32 cellular contexts compared by ENCODE assay signal in genomic region chr3:30581982-30582381, GRCh38. TPM values are rescaled to one million over a fixed set of nuclear protein-coding genes. Genes with fewer than 3 reads are reported as not detected.
"Had no signal": no experiment of that assay in that cellular context is flagged by ENCODE, and none has a peak within 500 bp of the region (broad histone marks: within the 10 kb centered on the region; RNA-seq: fewer than 3 reads in every experiment).

No MANE protein-coding gene starts in this region.

- FAIRE-seq: endometrium, small intestine had no signal

- H3K27ac ChIP-seq: colonic mucosa, epithelial cell of prostate, esophagus squamous epithelium, heart right ventricle, ovary, sigmoid colon, stomach, thyroid gland had no signal

- H3K9me3 Mint-ChIP-seq: activated T-helper 2 cell treated with anti-CD3 and anti-CD28 coated beads, Interferon-gamma antibody, Interleukin-2, Interleukin-4, amounts not matched to agents 10 μg/mL and 5 μg/mL and 100 μg/mL, durations not matched to agents 14 hours and 24 hours and 36 hours; mesothelial cell of epicardium; T-helper 2 cell treated with Interferon-gamma antibody and Interleukin-4, amounts not matched to agents 5 μg/mL and 100 μg/mL, for 36 hours had no signal

- DNase-seq: activated CD4-positive, alpha-beta T cell treated with anti-CD3 and anti-CD28 coated beads for 36 hours; activated CD4-positive, CD25-positive, alpha-beta regulatory T cell; activated CD8-positive, alpha-beta memory T cell treated with anti-CD3 and anti-CD28 coated beads, Interleukin-2, amount 10 ng/mL, durations not matched to agents 7 days and 5 days; activated CD8-positive, alpha-beta T cell treated with anti-CD3 and anti-CD28 coated beads, Interleukin-2, amount 10 ng/mL, durations not matched to agents 7 days and 5 days; activated naive CD4-positive, alpha-beta T cell; activated T-cell treated with anti-CD3 and anti-CD28 coated beads, Interleukin-2, amount 50 U/mL, for 48 hours; amniotic stem cell; colonic mucosa; effector CD8-positive, alpha-beta T cell; esophagus squamous epithelium; foreskin melanocyte; heart right ventricle; left ventricle myocardium superior; naive B cell; ovary; retina; sigmoid colon; small intestine; stimulated activated CD4-positive, alpha-beta T cell treated with anti-CD3 and anti-CD28 coated beads, Interleukin-1b, Interleukin-23, amount 100 ng/mL, for 48 hours; stimulated activated CD4-positive, alpha-beta T cell treated with anti-CD3 and anti-CD28 coated beads, Interleukin-4, amount 100 ng/mL, for 4 hours; stimulated activated CD8-positive, alpha-beta memory T cell treated with anti-CD3 and anti-CD28 coated beads, Interleukin-4, amount 100 ng/mL, for 48 hours; stimulated activated naive B cell treated with anti-CD40 and anti-IgM and Interleukin-4, amounts not matched to agents 10 μg/mL and 1 μg/mL and 100 μg/mL, for 72 hours; stomach; T-helper 1 cell; thyroid gland had no signal

- H3K4me1 ChIP-seq: colonic mucosa, esophagus squamous epithelium, thyroid gland had no signal

- H3K36me3 Mint-ChIP-seq: activated CD8-positive, alpha-beta memory T cell treated with anti-CD3 and anti-CD28 coated beads, Interleukin-2, amount 10 ng/mL, durations not matched to agents 7 days and 5 days; mesothelial cell of epicardium; naive B cell; stimulated activated naive B cell treated with anti-CD40 and anti-IgM and Interleukin-4, amounts not matched to agents 10 μg/mL and 1 μg/mL and 100 μg/mL, for 72 hours had no signal

- H3K27me3 ChIP-seq: colonic mucosa, esophagus squamous epithelium, heart right ventricle, ovary, sigmoid colon, stomach, thyroid gland had no signal

- H3K27me3 Mint-ChIP-seq: activated CD4-positive, alpha-beta T cell treated with anti-CD3 and anti-CD28 coated beads for 36 hours; activated CD8-positive, alpha-beta memory T cell treated with anti-CD3 and anti-CD28 coated beads, Interleukin-2, amount 10 ng/mL, durations not matched to agents 7 days and 5 days; naive B cell; progenitor cell of endocrine pancreas; stimulated activated naive B cell treated with anti-CD40 and anti-IgM and Interleukin-4, amounts not matched to agents 10 μg/mL and 1 μg/mL and 100 μg/mL, for 72 hours had no signal

- ATAC-seq: activated CD4-positive, alpha-beta T cell treated with anti-CD3 and anti-CD28 coated beads for 36 hours; activated CD8-positive, alpha-beta memory T cell treated with anti-CD3 and anti-CD28 coated beads, Interleukin-2, amount 10 ng/mL, durations not matched to agents 7 days and 5 days; activated CD8-positive, alpha-beta T cell treated with anti-CD3 and anti-CD28 coated beads, Interleukin-2, amount 10 ng/mL, durations not matched to agents 7 days and 5 days; stimulated activated naive B cell treated with anti-CD40 and anti-IgM and Interleukin-4, amounts not matched to agents 10 μg/mL and 1 μg/mL and 100 μg/mL, for 72 hours had no signal

- H3K4me3 Mint-ChIP-seq: activated CD4-positive, alpha-beta T cell treated with anti-CD3 and anti-CD28 coated beads for 36 hours; activated CD8-positive, alpha-beta memory T cell treated with anti-CD3 and anti-CD28 coated beads, Interleukin-2, amount 10 ng/mL, durations not matched to agents 7 days and 5 days; activated CD8-positive, alpha-beta T cell treated with anti-CD3 and anti-CD28 coated beads, Interleukin-2, amount 10 ng/mL, durations not matched to agents 7 days and 5 days; mesothelial cell of epicardium; naive B cell; stimulated activated naive B cell treated with anti-CD40 and anti-IgM and Interleukin-4, amounts not matched to agents 10 μg/mL and 1 μg/mL and 100 μg/mL, for 72 hours; T-helper 2 cell treated with Interferon-gamma antibody and Interleukin-4, amounts not matched to agents 5 μg/mL and 100 μg/mL, for 36 hours had no signal

- H3K4me3 ChIP-seq: colonic mucosa, esophagus squamous epithelium, heart right ventricle, ovary, sigmoid colon, stomach, thyroid gland had no signal

- H3K9me3 ChIP-seq: colonic mucosa, esophagus squamous epithelium, heart right ventricle, ovary, sigmoid colon, stomach, thyroid gland had no signal

- H3K36me3 ChIP-seq: colonic mucosa, esophagus squamous epithelium, heart right ventricle, ovary, sigmoid colon, stomach, thyroid gland had no signal

- H3K27ac Mint-ChIP-seq: activated CD4-positive, alpha-beta T cell treated with anti-CD3 and anti-CD28 coated beads for 36 hours; activated CD8-positive, alpha-beta memory T cell treated with anti-CD3 and anti-CD28 coated beads, Interleukin-2, amount 10 ng/mL, durations not matched to agents 7 days and 5 days; activated CD8-positive, alpha-beta T cell treated with anti-CD3 and anti-CD28 coated beads, Interleukin-2, amount 10 ng/mL, durations not matched to agents 7 days and 5 days; activated T-helper 2 cell treated with anti-CD3 and anti-CD28 coated beads, Interferon-gamma antibody, Interleukin-2, Interleukin-4, amounts not matched to agents 10 μg/mL and 5 μg/mL and 100 μg/mL, durations not matched to agents 14 hours and 24 hours and 36 hours; mesothelial cell of epicardium; progenitor cell of endocrine pancreas; stimulated activated naive B cell treated with anti-CD40 and anti-IgM and Interleukin-4, amounts not matched to agents 10 μg/mL and 1 μg/mL and 100 μg/mL, for 72 hours; T-helper 2 cell treated with Interferon-gamma antibody and Interleukin-4, amounts not matched to agents 5 μg/mL and 100 μg/mL, for 36 hours had no signal

RNA-seq across cellular contexts. Expression of gene TGFBR2, which starts 24.4 kb away (rescaled TPM):
- polyA plus RNA-seq: neural cell had no signal
